Comparison of ENCODE assay signal across 8 cellular contexts in the genomic region with DNA sequence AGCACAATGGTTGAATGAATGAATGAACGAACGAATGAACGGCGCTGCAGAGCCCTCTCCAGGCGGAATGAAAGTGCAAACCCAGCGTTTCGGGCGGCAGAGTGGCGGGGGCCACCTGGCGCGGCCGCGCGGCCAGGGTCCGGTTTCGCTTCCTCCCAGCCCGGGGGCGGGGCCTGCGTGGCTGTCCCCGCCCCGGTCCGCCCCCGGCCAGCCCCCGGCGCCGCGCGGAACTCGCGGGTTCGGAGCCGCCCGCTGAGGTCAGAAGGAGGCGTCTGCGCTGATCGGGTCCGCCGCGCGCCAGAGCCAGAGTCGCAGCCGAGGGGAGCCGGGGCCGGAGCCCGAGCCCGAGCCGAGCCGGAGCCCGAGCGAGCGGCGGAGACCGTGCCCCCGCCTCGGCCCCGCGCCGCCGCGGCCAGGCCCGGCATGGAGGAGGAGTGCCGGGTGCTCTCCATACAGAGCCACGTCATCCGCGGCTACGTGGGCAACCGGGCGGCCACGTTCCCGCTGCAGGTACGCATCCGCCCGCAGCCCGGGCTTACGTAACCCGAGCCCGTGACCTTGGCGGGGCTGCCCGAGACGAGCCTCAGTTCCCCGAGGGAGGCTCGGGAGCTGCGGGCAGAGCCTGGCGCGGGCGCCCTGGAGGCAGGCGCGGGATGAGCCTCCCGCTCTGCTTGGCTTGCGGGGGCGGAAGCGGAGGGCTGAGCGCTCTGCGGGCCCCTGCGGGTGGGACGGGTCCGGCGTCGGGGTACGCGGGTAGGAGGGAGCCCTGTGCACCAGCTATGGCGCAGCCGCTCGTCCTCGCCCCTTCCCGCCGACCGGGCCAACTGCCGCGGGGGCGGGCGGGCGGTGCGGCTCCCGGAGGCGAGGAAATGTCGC. TPM values are rescaled to one million over a fixed set of nuclear protein-coding genes. Genes with fewer than 3 reads are reported as not detected.
DNase-seq lines count a peak whose midpoint lies in the region; ATAC-seq and TF ChIP-seq lines count a peak whose summit lies in the region.

Gene PDXK, plus strand, starts transcription at position 258 of the 876 bp plus-strand sequence. Its CDS starts 166 bp downstream, at position 424.

- POLR2A ChIA-PET in IMR-90 (lab: Charles Lee; ENCODE audit: unreplicated experiment) = interaction anchor here (0.5 to 0.7 kb wide), 3 partner anchors 26 to 381 kb away, joined by 3 to 5 read pairs (median 4); no protein-coding TSS in a partner anchor

- DNase-seq in DMS79 (lab: John Stamatoyannopoulos, UW) (peak; percentile 57), IMR-90 (peak; percentile 77), RWPE2 (ENCODE audit: low spot score) (peak; percentile 76), activated gamma-delta T cell (lab: John Stamatoyannopoulos, UW) (peak; percentile 76), fibroblast of villous mesenchyme (ENCODE audit: low read depth) (peak; percentile 88), neural crest cell (ENCODE audit: low read depth, low spot score) (peak; percentile 73), stomach (peak; percentile 92)

- in situ Hi-C loops in IMR-90 (cut with MboI; ENCODE audit: low sequenced_read_pairs) = no loop called here

- peak within 1 kb of the TSS; percentile 96 for H2AFZ ChIP-seq in IMR-90 (replicated peaks; ENCODE audit: low read length, poor library complexity)

- H3K4me1 ChIP-seq in IMR-90 (ENCODE audit: control insufficient read depth, insufficient read depth, low read length) (peaks cover 17% of the 10 kb centered on the region), RWPE2 (ENCODE audit: insufficient read depth, poor library complexity, severe bottlenecking) (peaks cover 16% of the 10 kb centered on the region), stomach (peaks cover 18 to 46% (median 39%) of the 10 kb centered on the region in 4 donors)

- ATAC-seq in GM21526 (IDR thresholded peaks at IDR 0.05; ENCODE audit: low FRiP score, unreplicated experiment) (peak; percentile 55), IMR-90 (ENCODE audit: low read depth) (peak; percentile 96), RWPE2 (ENCODE audit: low read depth) (peak; percentile 70)

- peak within 1 kb of the TSS; percentile 83 for H2AK5ac ChIP-seq in IMR-90 (ENCODE audit: low read depth, low read length)

- peaks cover 14% of the 10 kb centered on the region; the same call in 1 of the 2 replicates for H3K9me1 ChIP-seq in IMR-90 (ENCODE audit: insufficient read depth, low read length)

- no peak within 1 kb of the TSS for H2BK15ac ChIP-seq in IMR-90 (ENCODE audit: low read depth, low read length)

- peak within 1 kb of the TSS; percentile 66 for H3K18ac ChIP-seq in IMR-90 (ENCODE audit: low read depth, low read length)

- H3K36me3 ChIP-seq in IMR-90 (ENCODE audit: control insufficient read depth, insufficient read depth, low read length) (peaks cover 10% of the 10 kb centered on the region), RWPE2 (ENCODE audit: low read depth) (peaks cover 29% of the 10 kb centered on the region), stomach (peaks cover 7 to 11% (median 8%) of the 10 kb centered on the region in 4 donors)

- TF ChIP-seq EP300 in stomach (IDR thresholded peaks at IDR 0.05) = no peak

- H3K9ac ChIP-seq in IMR-90 (ENCODE audit: low read depth, low read length) = peak within 1 kb of the TSS; percentile 93

- H3K4ac ChIP-seq in IMR-90 (ENCODE audit: low read depth, low read length) = peak within 1 kb of the TSS; percentile 83

- H3K9me3 ChIP-seq in IMR-90 (ENCODE audit: control insufficient read depth, insufficient read depth, low read length) = no peaks in the 10 kb centered on the region
- H3K9me3 ChIP-seq in RWPE2 (ENCODE audit: severe bottlenecking) = no peaks in the 10 kb centered on the region
- no peaks in the 10 kb centered on the region for H3K9me3 ChIP-seq in stomach

- TF ChIP-seq CTCF in IMR-90 (conservative IDR thresholded peaks at IDR 0.05; ENCODE audit: low read depth, low read length) (peak; percentile 17; the same call in 1 of the 2 replicates), RWPE2 (IDR thresholded peaks at IDR 0.05; ENCODE audit: poor library complexity, severe bottlenecking) (peak; percentile 52), fibroblast of villous mesenchyme (IDR thresholded peaks at IDR 0.05; ENCODE audit: insufficient read depth, low read depth, low read length) (no peak), neural crest cell (conservative IDR thresholded peaks at IDR 0.05) (no peak), stomach (IDR thresholded peaks at IDR 0.05) (no peak)

- peak within 1 kb of the TSS; percentile 91 for H3K4me3 Mint-ChIP-seq in neural crest cell

- peak; percentile 94 for TF ChIP-seq POLR2A in IMR-90 (IDR thresholded peaks at IDR 0.05; ENCODE audit: low read depth, low read length)
- peak in 1 of 4 donors; percentile 11 for TF ChIP-seq POLR2A in stomach (IDR thresholded peaks at IDR 0.05)

- no peak for TF ChIP-seq RAD21 in IMR-90 (IDR thresholded peaks at IDR 0.05; ENCODE audit: low read length)

- H2BK120ac ChIP-seq in IMR-90 (ENCODE audit: low read depth, low read length) = no peak within 1 kb of the TSS

- peaks cover 12% of the 10 kb centered on the region for H3K27me3 Mint-ChIP-seq in neural crest cell (ENCODE audit: low read depth)

- H3K23ac ChIP-seq in IMR-90 (ENCODE audit: low read depth, low read length) = peak within 1 kb of the TSS; percentile 76

- H2BK5ac ChIP-seq in IMR-90 (ENCODE audit: low read depth, low read length, poor library complexity, severe bottlenecking) = peak within 1 kb of the TSS; percentile 88

- H3K4me1 Mint-ChIP-seq in neural crest cell = peaks cover 5% of the 10 kb centered on the region

- H3K56ac ChIP-seq in IMR-90 (ENCODE audit: extremely low read depth, insufficient read depth, low read length) = peak within 1 kb of the TSS; percentile 71; the same call in 1 of the 2 replicates

- H4K20me1 ChIP-seq in IMR-90 (ENCODE audit: insufficient read depth, low read length) = peaks cover 37% of the 10 kb centered on the region

- H4K91ac ChIP-seq in IMR-90 (ENCODE audit: insufficient read depth, low read depth, low read length) = peak within 1 kb of the TSS; percentile 59; the same call in 1 of the 2 replicates

- H3K4me3 ChIP-seq in IMR-90 (ENCODE audit: insufficient read depth, low read depth, low read length) (peak within 1 kb of the TSS; percentile 98), RWPE2 (ENCODE audit: severe bottlenecking) (peak within 1 kb of the TSS; percentile 99), fibroblast of villous mesenchyme (ENCODE audit: low read depth, low read length) (peak within 1 kb of the TSS; percentile 95), stomach (peak within 1 kb of the TSS; percentile 85 to 97 (median 92))

- peaks cover 11 to 42% of the 10 kb centered on the region in 2 experiments for H3K79me1 ChIP-seq in IMR-90 (ENCODE audit: low read depth in 1 of 2, low read length in 2 of 2)

- H3K27ac Mint-ChIP-seq in neural crest cell (ENCODE audit: unreplicated experiment) = no peak within 1 kb of the TSS

- H4K8ac ChIP-seq in IMR-90 (ENCODE audit: low read depth in 2 of 2, low read length in 2 of 2) = peak within 1 kb of the TSS; percentile 61 to 92; a peak in 3 of 4 replicates

- no peaks in the 10 kb centered on the region for H3K9me3 Mint-ChIP-seq in neural crest cell

- H2BK20ac ChIP-seq in IMR-90 (ENCODE audit: low read depth, low read length) = no peak within 1 kb of the TSS

- H3K14ac ChIP-seq in IMR-90 (replicated peaks; ENCODE audit: low read depth, low read length) = peak within 1 kb of the TSS; percentile 89

- no TSS peak for BruUV-seq in IMR-90 (replicated peaks; lab: Mats Ljungman, UMichigan)

- H4K5ac ChIP-seq in IMR-90 (ENCODE audit: low read depth, low read length) = peak within 1 kb of the TSS; percentile 53; the same call in 1 of the 2 replicates

- H3K27ac ChIP-seq in IMR-90 (ENCODE audit: insufficient read depth, low read length) = peak within 1 kb of the TSS; percentile 96
- peak within 1 kb of the TSS; percentile 96 for H3K27ac ChIP-seq in RWPE2 (ENCODE audit: poor library complexity, severe bottlenecking)
- peak within 1 kb of the TSS; percentile 93 to 97 (median 94) for H3K27ac ChIP-seq in stomach

- intact Hi-C loops in IMR-90 (cut with micrococcal nuclease) = no loop called here
- intact Hi-C loops in stomach (cut with DNase I; ENCODE audit: low total_unique reads) = no loop called here

- H2AK9ac ChIP-seq in IMR-90 (replicated peaks; ENCODE audit: low read depth, low read length, poor library complexity) = peak within 1 kb of the TSS; percentile 94

- dilution Hi-C loops in IMR-90 (cut with HindIII; ENCODE audit: low sequenced_read_pairs, unreplicated experiment) = no loop called here

- H3K36me3 Mint-ChIP-seq in neural crest cell (ENCODE audit: low read depth) = no peaks in the 10 kb centered on the region

- CTCF ChIA-PET in IMR-90 (lab: Yijun Ruan, JAX) = no interaction called here

- peak within 1 kb of the TSS; percentile 98 for H3K4me2 ChIP-seq in IMR-90 (ENCODE audit: low read depth, low read length)

- 0% methylated on average over 65 of the region's 117 CpGs; no CpG with 5 or more reads in 1 of the 2 experiments for whole genome bisulfite sequencing in IMR-90 (ENCODE audit: extremely low coverage in 2 of 2, insufficient read length in 1 of 2), 2 experiments
- 0 to 1% (median 0%) methylated on average over 6 to 116 of the region's 117 CpGs for WGBS in stomach, 5 donors

- H3K27me3 ChIP-seq in IMR-90 (ENCODE audit: control insufficient read depth, insufficient read depth, low read length) (no peaks in the 10 kb centered on the region), RWPE2 (ENCODE audit: insufficient read depth, poor library complexity, severe bottlenecking) (no peaks in the 10 kb centered on the region), stomach (no peaks in the 10 kb centered on the region)

TF ChIP-seq in IMR-90, 13 proteins besides CTCF, POLR2A, EP300 and RAD21 (continues in another document):
- TF ChIP-seq RFX5 (IDR thresholded peaks at IDR 0.05; ENCODE audit: low read depth, low read length) (no peak), RCOR1 (IDR thresholded peaks at IDR 0.05; ENCODE audit: insufficient replicate concordance, low read length) (no peak), BHLHE40 (IDR thresholded peaks at IDR 0.05; ENCODE audit: low read depth, low read length) (peak; percentile 73)
- TF ChIP-seq, protein P1, sequence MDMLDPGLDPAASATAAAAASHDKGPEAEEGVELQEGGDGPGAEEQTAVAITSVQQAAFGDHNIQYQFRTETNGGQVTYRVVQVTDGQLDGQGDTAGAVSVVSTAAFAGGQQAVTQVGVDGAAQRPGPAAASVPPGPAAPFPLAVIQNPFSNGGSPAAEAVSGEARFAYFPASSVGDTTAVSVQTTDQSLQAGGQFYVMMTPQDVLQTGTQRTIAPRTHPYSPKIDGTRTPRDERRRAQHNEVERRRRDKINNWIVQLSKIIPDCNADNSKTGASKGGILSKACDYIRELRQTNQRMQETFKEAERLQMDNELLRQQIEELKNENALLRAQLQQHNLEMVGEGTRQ (IDR thresholded peaks at IDR 0.05; ENCODE audit: low read depth, low read length) = peak; percentile 25; the same call in 1 of the 2 replicates

RNA-seq across cellular contexts. Expression of gene PDXK, which starts in this region (rescaled TPM):
- 250 and 312 TPM in 2 replicates for total RNA-seq in IMR-90 (2012; rRNA removed)
- 149 and 155 TPM in 2 replicates for polyA plus RNA-seq in IMR-90 (2012; rRNA removed)
- 114 and 180 TPM in 2 replicates for polyA plus RNA-seq in IMR-90 (2012; cell fraction: cytosol; rRNA removed)
- polyA plus RNA-seq in IMR-90 (2012; cell fraction: nucleus; rRNA removed; ENCODE audit: low replicate concordance) = 141 and 208 TPM in 2 replicates
- total RNA-seq in fibroblast of villous mesenchyme = 88.1 and 88.3 TPM in 2 replicates
- total RNA-seq in neural crest cell = 59.3 and 67.3 TPM in 2 replicates
- total RNA-seq in stomach = 100 to 1,000 TPM in 1 of 5 donors, 10 to 100 TPM in 4; 41.9 to 139 (median 57.5) TPM
- 10 to 100 TPM; 36.7 to 53.1 (median 51.5) TPM for polyA plus RNA-seq in stomach

Comparison
In these comparisons a context has a peak if more than half of its experiments do, and no peak if none do; other contexts are left out.
1. Peak in every context shown above with its lines: DNase-seq, ATAC-seq, H3K4me3 ChIP-seq and H3K27ac ChIP-seq.
2. CTCF ChIP-seq: peak in IMR-90 (single experiment) and RWPE2 (single experiment); none in fibroblast of villous mesenchyme (single experiment), neural crest cell (single experiment) and stomach (0 of 7).